Comparison of ENCODE assay signal across 19 cellular contexts in genomic region chr2:123826729-123827271, GRCh38.
"Had no signal": no experiment of that assay in that cellular context is flagged by ENCODE, and none has a peak within 500 bp of the region (broad histone marks: within the 10 kb centered on the region; RNA-seq: fewer than 3 reads in every experiment).

No MANE protein-coding gene starts in this region.

- H3K27me3 ChIP-seq: colonic mucosa, esophagus squamous epithelium, gastroesophageal sphincter, right atrium auricular region, sigmoid colon, transverse colon had no signal

- DNase-seq: cerebellar nuclear complex; colonic mucosa; dermis blood vessel endothelial cell; esophagus squamous epithelium; foreskin fibroblast; immature natural killer cell; left cardiac atrium; left ventricle myocardium inferior; mesenchymal stem cell; midbrain; naive B cell; sigmoid colon; stimulated activated CD4-positive, alpha-beta T cell treated with anti-CD3 and anti-CD28 coated beads, Interleukin-12 subunit alpha, Interleukin-12 subunit beta, amount 100 ng/mL, for 4 hours; transverse colon had no signal

- ATAC-seq: gastroesophageal sphincter, left cardiac atrium had no signal

- H3K4me3 ChIP-seq: colonic mucosa, esophagus squamous epithelium, gastroesophageal sphincter, left ventricle myocardium inferior, lung, right atrium auricular region, sigmoid colon, skin epidermis, thoracic aorta, transverse colon had no signal

- H3K9me3 ChIP-seq: colonic mucosa, right atrium auricular region, thoracic aorta had no signal

- H3K36me3 ChIP-seq: colonic mucosa, esophagus squamous epithelium, gastroesophageal sphincter, left ventricle myocardium inferior, right atrium auricular region, sigmoid colon, thoracic aorta, transverse colon had no signal

- H3K27ac ChIP-seq: colonic mucosa, esophagus squamous epithelium, gastroesophageal sphincter, left ventricle myocardium inferior, right atrium auricular region, sigmoid colon, skin epidermis, thoracic aorta, transverse colon had no signal

- H3K4me1 ChIP-seq: colonic mucosa, esophagus squamous epithelium, gastroesophageal sphincter, left ventricle myocardium inferior, right atrium auricular region, sigmoid colon, transverse colon had no signal
